ENCODE assay signal across 22 cellular contexts in the genomic region with DNA sequence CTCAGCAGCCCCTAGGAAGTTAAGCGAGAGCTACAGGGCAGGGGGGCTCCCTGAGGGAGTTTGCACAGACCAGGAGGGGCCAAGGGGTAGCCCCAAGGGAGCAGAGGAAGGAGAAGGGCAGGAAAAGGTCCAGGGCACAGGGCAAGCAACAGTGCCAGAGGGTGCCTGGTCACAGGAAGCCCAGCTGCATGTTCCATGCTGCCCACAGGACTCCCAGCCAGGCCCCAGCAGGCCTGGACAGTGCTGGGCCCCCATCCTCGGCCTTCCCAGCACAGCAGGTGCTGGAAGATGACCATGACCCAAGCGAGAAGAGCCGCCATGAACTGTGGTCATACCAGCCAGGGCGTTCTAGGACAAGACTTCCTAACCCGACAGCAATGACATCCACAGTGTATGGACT. TPM values are rescaled to one million over a fixed set of nuclear protein-coding genes. Genes with fewer than 3 reads are reported as not detected.
A peak's percentile ranks its signal among the peaks of the same experiment; 100 is the strongest.
DNase-seq lines count a peak whose midpoint lies in the region; ATAC-seq and TF ChIP-seq lines count a peak whose summit lies in the region.
"Had no signal": no experiment of that assay in that cellular context is flagged by ENCODE, and none has a peak within 500 bp of the region (broad histone marks: within the 10 kb centered on the region; RNA-seq: fewer than 3 reads in every experiment).

No MANE protein-coding gene starts in this region.

- H3K9me3 ChIP-seq in BLaER1: no peaks in the 10 kb centered on the region
- no peaks in the 10 kb centered on the region for H3K9me3 ChIP-seq in CD4-positive, alpha-beta T cell (ENCODE audit: control insufficient read depth, low read length)
- no peaks in the 10 kb centered on the region for H3K9me3 ChIP-seq in neuronal stem cell (replicated peaks in 1 of 2; ENCODE audit: control insufficient read depth in 2 of 2, insufficient read depth in 1 of 2, low read depth in 1 of 2, low read length in 2 of 2)
- no peaks in the 10 kb centered on the region for H3K9me3 ChIP-seq in MM.1S (replicated peaks; ENCODE audit: insufficient read depth, low read length)
- H3K9me3 ChIP-seq: SJCRH30, testis had no signal

- no peaks in the 10 kb centered on the region for H3K9me2 ChIP-seq in MM.1S (replicated peaks; ENCODE audit: insufficient read depth, low read length)

- H2BK12ac ChIP-seq in neuronal stem cell (ENCODE audit: low read length): no peak overlapping the region

- H3K27me3 Mint-ChIP-seq in CD4-positive, alpha-beta T cell: no peaks in the 10 kb centered on the region
- no peaks in the 10 kb centered on the region for H3K27me3 Mint-ChIP-seq in central memory CD8-positive, alpha-beta T cell
- H3K27me3 Mint-ChIP-seq: CD4-positive, alpha-beta memory T cell; stimulated activated naive B cell treated with anti-CD40 and anti-IgM and Interleukin-4, amounts not matched to agents 10 μg/mL and 1 μg/mL and 100 μg/mL, for 72 hours had no signal

- H3K36me3 Mint-ChIP-seq in CD4-positive, alpha-beta T cell (ENCODE audit: low read depth): peaks cover 60% of the 10 kb centered on the region
- H3K36me3 Mint-ChIP-seq in central memory CD8-positive, alpha-beta T cell (ENCODE audit: insufficient read depth): peaks cover 34% of the 10 kb centered on the region

- no peak for ATAC-seq in CD4-positive, alpha-beta T cell (ENCODE audit: poor library complexity)
- no peak for ATAC-seq in central memory CD8-positive, alpha-beta T cell (replicated peaks; ENCODE audit: extremely low read depth, poor library complexity, severe bottlenecking)
- ATAC-seq in HG03354 (IDR thresholded peaks at IDR 0.05; ENCODE audit: poor library complexity, severe bottlenecking, unreplicated experiment): no peak

- DNase-seq in CD4-positive, alpha-beta T cell: no peak
- DNase-seq in central memory CD8-positive, alpha-beta T cell (ENCODE audit: low spot score in 2 of 2): no peak
- DNase-seq in neuronal stem cell (ENCODE audit: low spot score) (no peak), activated gamma-delta T cell treated with Interleukin-2 at 50 U/mL for 16 hours (no peak), UCSD-AML1 (lab: John Stamatoyannopoulos, UW; ENCODE audit: unreplicated experiment) (no peak), MM.1S (no peak)
- DNase-seq: activated CD4-positive, alpha-beta T cell treated with anti-CD3 and anti-CD28 coated beads, Interleukin-2, amount 50 U/mL, for 1 hour; activated CD8-positive, alpha-beta memory T cell treated with anti-CD3 and anti-CD28 coated beads, Interleukin-2, amount 50 U/mL, for 4 hours; CD4-positive, alpha-beta memory T cell; NCI-H1105 treated with DMSO at 0.1 percent for 48 hours; NCI-H2029 treated with DMSO at 0.1 percent for 48 hours; PC-9; SJCRH30; stimulated activated CD4-positive, alpha-beta T cell treated with anti-CD3 and anti-CD28 coated beads, Interleukin-2, amount 100 ng/mL, for 24 hours; stimulated activated naive B cell treated with anti-CD40 and anti-IgM and Interleukin-4, amounts not matched to agents 10 μg/mL and 1 μg/mL and 100 μg/mL, for 72 hours; testis had no signal

- peak overlapping the region; percentile 62 for H3K27ac ChIP-seq in BLaER1
- H3K27ac ChIP-seq in CD4-positive, alpha-beta T cell (ENCODE audit: low read depth, low read length): peak overlapping the region; percentile 35
- H3K27ac ChIP-seq in neuronal stem cell (replicated peaks; ENCODE audit: low read length): no peak overlapping the region
- H3K27ac ChIP-seq in MM.1S (ENCODE audit: low read length): no peak overlapping the region
- H3K27ac ChIP-seq: HL-60, PC-9, SJCRH30 had no signal

- no peak overlapping the region for H3K14ac ChIP-seq in neuronal stem cell (ENCODE audit: low read length)

- no peak overlapping the region for H3K27ac Mint-ChIP-seq in CD4-positive, alpha-beta T cell
- peak overlapping the region; percentile 25 for H3K27ac Mint-ChIP-seq in central memory CD8-positive, alpha-beta T cell (ENCODE audit: low read depth)
- H3K27ac Mint-ChIP-seq: nephron had no signal

- peaks cover 48% of the 10 kb centered on the region for H3K4me1 Mint-ChIP-seq in CD4-positive, alpha-beta T cell (ENCODE audit: low read depth)
- H3K4me1 Mint-ChIP-seq in central memory CD8-positive, alpha-beta T cell: peaks cover 13% of the 10 kb centered on the region

- no peak for TF ChIP-seq CTCF in CD4-positive, alpha-beta T cell (IDR thresholded peaks at IDR 0.05)
- no peak for TF ChIP-seq CTCF in MM.1S (IDR thresholded peaks at IDR 0.05; ENCODE audit: low read length)

- H3K4me3 ChIP-seq in BLaER1 (no peak overlapping the region), neuronal stem cell (ENCODE audit: low read length in 2 of 2) (no peak overlapping the region), MM.1S (ENCODE audit: low read length) (no peak overlapping the region)
- H3K4me3 ChIP-seq: PC-9, SJCRH30, testis had no signal

- no peak overlapping the region for H2BK5ac ChIP-seq in neuronal stem cell (ENCODE audit: low read length)

- H2AFZ ChIP-seq in neuronal stem cell (ENCODE audit: low read length) (no peak overlapping the region), MM.1S (ENCODE audit: low read length) (no peak overlapping the region)
- H2AFZ ChIP-seq: PC-9 had no signal

- H2BK15ac ChIP-seq in neuronal stem cell (ENCODE audit: low read length): no peak overlapping the region

- peak overlapping the region; percentile 8 for H3K23ac ChIP-seq in neuronal stem cell (ENCODE audit: low read depth, low read length, poor library complexity)

- H2AK5ac ChIP-seq in neuronal stem cell (ENCODE audit: low read depth, low read length): no peak overlapping the region

- no peak overlapping the region for H3K18ac ChIP-seq in neuronal stem cell (ENCODE audit: low read length)

- H4K20me1 ChIP-seq in BLaER1 (peaks cover 100% of the 10 kb centered on the region), MM.1S (ENCODE audit: insufficient read depth, low read length) (0 out of 2 replicates have a peak, but pooled peaks cover 2% of the 10 kb centered on the region)

- H3K9ac ChIP-seq in BLaER1: peak overlapping the region; percentile 25
- peak overlapping the region; percentile 72 for H3K9ac ChIP-seq in neuronal stem cell (ENCODE audit: low read depth, low read length, poor library complexity)
- no peak overlapping the region for H3K9ac ChIP-seq in MM.1S (ENCODE audit: low read length)

- peaks cover 67% of the 10 kb centered on the region for H3K4me1 ChIP-seq in BLaER1
- no peaks in the 10 kb centered on the region for H3K4me1 ChIP-seq in neuronal stem cell (ENCODE audit: control insufficient read depth in 2 of 2, insufficient read depth in 1 of 2, low read depth in 1 of 2, low read length in 2 of 2)
- H3K4me1 ChIP-seq in MM.1S (ENCODE audit: low read length): no peaks in the 10 kb centered on the region
- H3K4me1 ChIP-seq: SJCRH30 had no signal

- H3K9me3 Mint-ChIP-seq in CD4-positive, alpha-beta T cell: no peaks in the 10 kb centered on the region
- H3K9me3 Mint-ChIP-seq in central memory CD8-positive, alpha-beta T cell: no peaks in the 10 kb centered on the region
- H3K9me3 Mint-ChIP-seq: CD4-positive, alpha-beta memory T cell; nephron; stimulated activated naive B cell treated with anti-CD40 and anti-IgM and Interleukin-4, amounts not matched to agents 10 μg/mL and 1 μg/mL and 100 μg/mL, for 72 hours had no signal

- no peak overlapping the region for H4K91ac ChIP-seq in neuronal stem cell (ENCODE audit: low read depth, low read length, poor library complexity)

- H2BK120ac ChIP-seq in neuronal stem cell (ENCODE audit: low read depth, low read length): no peak overlapping the region

- CTCF ChIA-PET in CD4-positive, alpha-beta T cell (lab: Charles Lee): no interaction called here

- POLR2A ChIA-PET in CD4-positive, alpha-beta T cell (lab: Charles Lee): interaction anchor here (0.6 to 1.7 kb wide), 4 partner anchors 9 to 392 kb away, joined by 3 to 17 read pairs (median 4); partner anchors contain the start of genes RPL22 and ZBTB48

- H3K27me3 ChIP-seq in BLaER1: no peaks in the 10 kb centered on the region
- no peaks in the 10 kb centered on the region for H3K27me3 ChIP-seq in CD4-positive, alpha-beta T cell (ENCODE audit: control insufficient read depth, insufficient read depth, low read length)
- H3K27me3 ChIP-seq in neuronal stem cell (ENCODE audit: control insufficient read depth in 3 of 3, insufficient read depth in 3 of 3, low read depth in 1 of 3, low read length in 3 of 3): no peaks in the 10 kb centered on the region
- no peaks in the 10 kb centered on the region for H3K27me3 ChIP-seq in MM.1S (replicated peaks; ENCODE audit: insufficient read depth, low read length)
- H3K27me3 ChIP-seq: SJCRH30, testis had no signal

- H3K36me3 ChIP-seq in BLaER1: peaks cover 90% of the 10 kb centered on the region
- H3K36me3 ChIP-seq in neuronal stem cell (replicated peaks in 1 of 2; ENCODE audit: control insufficient read depth in 2 of 2, insufficient read depth in 2 of 2, low read length in 2 of 2): peaks cover 55 to 96% of the 10 kb centered on the region in 2 donors
- peaks cover 3% of the 10 kb centered on the region; the same call in 1 of the 2 replicates for H3K36me3 ChIP-seq in MM.1S (replicated peaks; ENCODE audit: insufficient read depth, low read length)

- peaks cover 7% of the 10 kb centered on the region for H3K79me1 ChIP-seq in neuronal stem cell (ENCODE audit: low read depth, low read length)

- intact Hi-C loops in CD4-positive, alpha-beta T cell (cut with DNase I, micrococcal nuclease): no loop called here

- peaks cover 31% of the 10 kb centered on the region for H3K79me2 ChIP-seq in MM.1S (ENCODE audit: low read length)

- no peak overlapping the region for H3K4me3 Mint-ChIP-seq in CD4-positive, alpha-beta T cell
- H3K4me3 Mint-ChIP-seq in central memory CD8-positive, alpha-beta T cell: no peak overlapping the region
- H3K4me3 Mint-ChIP-seq: nephron; stimulated activated naive B cell treated with anti-CD40 and anti-IgM and Interleukin-4, amounts not matched to agents 10 μg/mL and 1 μg/mL and 100 μg/mL, for 72 hours had no signal

- no peak overlapping the region for H4K8ac ChIP-seq in neuronal stem cell (ENCODE audit: low read depth, low read length)

- WGBS in neuronal stem cell (ENCODE audit: extremely low coverage in 2 of 2, insufficient read length in 2 of 2, insufficient replicate concordance in 1 of 2), 2 donors: no CpG with 5 or more reads among the region's 6 CpGs

- peak overlapping the region; percentile 73 for H3K4me2 ChIP-seq in BLaER1
- no peak overlapping the region for H3K4me2 ChIP-seq in neuronal stem cell (ENCODE audit: insufficient read depth, low read length, poor library complexity, severe bottlenecking)
- H3K4me2 ChIP-seq in MM.1S (ENCODE audit: low read depth, low read length): no peak overlapping the region
- H3K4me2 ChIP-seq: PC-9 had no signal

- H3F3A ChIP-seq in MM.1S (ENCODE audit: insufficient read depth, low read length): no peaks in the 10 kb centered on the region; the same call in 1 of the 2 replicates

- H3K4ac ChIP-seq in neuronal stem cell (ENCODE audit: low read length): no peak overlapping the region

RNA-seq across cellular contexts. Expression of gene KLHL21, which starts 11.0 kb away (rescaled TPM):
- total RNA-seq in CD4-positive, alpha-beta T cell: 10 to 100 TPM; 32.0 to 33.5 TPM
- 4.7 TPM for polyA plus RNA-seq in neuronal stem cell (2013, experiment 1 of 2)
- polyA plus RNA-seq in neuronal stem cell (2013, experiment 2 of 2): 4.8 TPM

RNA-seq across cellular contexts. Expression of gene ZBTB48, which starts 11.8 kb away (rescaled TPM):
- 10 to 100 TPM; 31.4 to 31.7 TPM for total RNA-seq in CD4-positive, alpha-beta T cell
- 18.4 TPM for polyA plus RNA-seq in neuronal stem cell (2013, experiment 1 of 2)
- polyA plus RNA-seq in neuronal stem cell (2013, experiment 2 of 2): 16.7 TPM

RNA-seq across cellular contexts. Expression of gene PHF13, which starts 21.9 kb away (rescaled TPM):
- total RNA-seq in CD4-positive, alpha-beta T cell: 1 to 10 TPM; 4.0 to 4.9 TPM
- 25.0 TPM for polyA plus RNA-seq in neuronal stem cell (2013, experiment 1 of 2)
- polyA plus RNA-seq in neuronal stem cell (2013, experiment 2 of 2): 25.4 TPM

RNA-seq across cellular contexts. Expression of gene THAP3, which starts 33.0 kb away (rescaled TPM):
- total RNA-seq in CD4-positive, alpha-beta T cell: 10 to 100 TPM; 15.2 to 18.7 TPM
- polyA plus RNA-seq in neuronal stem cell (2013, experiment 1 of 2): 25.4 TPM
- polyA plus RNA-seq in neuronal stem cell (2013, experiment 2 of 2): 26.7 TPM

RNA-seq across cellular contexts. Expression of gene TAS1R1, which starts 36.5 kb away (rescaled TPM):
- total RNA-seq in CD4-positive, alpha-beta T cell: not detected
- polyA plus RNA-seq in neuronal stem cell (2013, experiment 1 of 2): not detected
- not detected for polyA plus RNA-seq in neuronal stem cell (2013, experiment 2 of 2)
- total RNA-seq: CD4-positive, alpha-beta memory T cell; H1; PC-9; T-helper 1 cell treated with Interleukin-12 subunit alpha and Interleukin-12 subunit beta and Interleukin-4 antibody, amounts not matched to agents 30 ng/mL and 1 ng/mL, for 36 hours had no signal
- polyA plus RNA-seq: CD4-positive, alpha-beta memory T cell had no signal

Comparison
In these comparisons a context has a peak if more than half of its experiments do, and no peak if none do; other contexts are left out.
1. H3K27ac ChIP-seq: peak in BLaER1 (single experiment) and CD4-positive, alpha-beta T cell (single experiment); none in neuronal stem cell (single experiment) and MM.1S (single experiment).